Comparison of ENCODE assay signal across 17 cellular contexts in genomic region chr10:129093641-129094040, GRCh38.
DNase-seq lines count a peak whose midpoint lies in the region; ATAC-seq and TF ChIP-seq lines count a peak whose summit lies in the region.
"Had no signal": no experiment of that assay in that cellular context is flagged by ENCODE, and none has a peak within 500 bp of the region (broad histone marks: within the 10 kb centered on the region; RNA-seq: fewer than 3 reads in every experiment).

No MANE protein-coding gene starts in this region.

- H3K36me3 ChIP-seq in vagina, result no peaks in the 10 kb centered on the region
- H3K36me3 ChIP-seq: BLaER1 treated with 17β-estradiol and CSF1 and Interleukin-3, amounts not matched to agents 10 nM and 100 nM had no signal

- intact Hi-C loops in vagina (cut with DNase I), result no loop called here

- H3K9me3 Mint-ChIP-seq in activated CD8-positive, alpha-beta memory T cell treated with anti-CD3 and anti-CD28 coated beads, Interleukin-2, amount 10 ng/mL, durations not matched to agents 7 days and 5 days (ENCODE audit: low read depth), result no peaks in the 10 kb centered on the region
- H3K9me3 Mint-ChIP-seq: CD4-positive, alpha-beta T cell; CD8-positive, alpha-beta T cell had no signal

- no peak overlapping the region for H3K4me3 Mint-ChIP-seq in activated CD8-positive, alpha-beta memory T cell treated with anti-CD3 and anti-CD28 coated beads, Interleukin-2, amount 10 ng/mL, durations not matched to agents 7 days and 5 days
- H3K4me3 Mint-ChIP-seq: B cell; CD4-positive, alpha-beta T cell; CD8-positive, alpha-beta T cell had no signal

- CTCF ChIA-PET in activated CD8-positive, alpha-beta memory T cell treated with anti-CD3 and anti-CD28 coated beads, Interleukin-2, amount 10 ng/mL, durations not matched to agents 7 days and 5 days (lab: Charles Lee), result no interaction called here

- no peaks in the 10 kb centered on the region for H3K36me3 Mint-ChIP-seq in activated CD8-positive, alpha-beta memory T cell treated with anti-CD3 and anti-CD28 coated beads, Interleukin-2, amount 10 ng/mL, durations not matched to agents 7 days and 5 days
- H3K36me3 Mint-ChIP-seq: CD8-positive, alpha-beta T cell had no signal

- no peaks in the 10 kb centered on the region for H3K27me3 Mint-ChIP-seq in activated CD8-positive, alpha-beta memory T cell treated with anti-CD3 and anti-CD28 coated beads, Interleukin-2, amount 10 ng/mL, durations not matched to agents 7 days and 5 days
- H3K27me3 Mint-ChIP-seq: B cell; CD4-positive, alpha-beta T cell had no signal

- H3K27ac Mint-ChIP-seq in activated CD8-positive, alpha-beta memory T cell treated with anti-CD3 and anti-CD28 coated beads, Interleukin-2, amount 10 ng/mL, durations not matched to agents 7 days and 5 days, result no peak overlapping the region
- H3K27ac Mint-ChIP-seq: B cell; CD4-positive, alpha-beta T cell; CD8-positive, alpha-beta T cell had no signal

- peaks cover 19% of the 10 kb centered on the region for H3K4me1 ChIP-seq in vagina
- H3K4me1 ChIP-seq: A549, Caco-2 had no signal

- no peaks in the 10 kb centered on the region for H3K9me3 ChIP-seq in vagina
- H3K9me3 ChIP-seq: A549; BLaER1 treated with 17β-estradiol and CSF1 and Interleukin-3, amounts not matched to agents 10 nM and 100 nM; Caco-2 had no signal

- H3K4me1 Mint-ChIP-seq in activated CD8-positive, alpha-beta memory T cell treated with anti-CD3 and anti-CD28 coated beads, Interleukin-2, amount 10 ng/mL, durations not matched to agents 7 days and 5 days, result peaks cover 3% of the 10 kb centered on the region
- H3K4me1 Mint-ChIP-seq: B cell had no signal

- H3K27me3 ChIP-seq in vagina, result no peaks in the 10 kb centered on the region
- H3K27me3 ChIP-seq: BLaER1 treated with 17β-estradiol and CSF1 and Interleukin-3, amounts not matched to agents 10 nM and 100 nM had no signal

- no peak for ATAC-seq in activated CD8-positive, alpha-beta memory T cell treated with anti-CD3 and anti-CD28 coated beads, Interleukin-2, amount 10 ng/mL, durations not matched to agents 7 days and 5 days
- no peak for ATAC-seq in left lobe of liver
- ATAC-seq: A549; CD8-positive, alpha-beta T cell had no signal

- DNase-seq in activated CD8-positive, alpha-beta memory T cell treated with anti-CD3 and anti-CD28 coated beads, Interleukin-2, amount 10 ng/mL, durations not matched to agents 7 days and 5 days, result peak; percentile 11
- no peak for DNase-seq in activated CD8-positive, alpha-beta memory T cell treated with anti-CD3 and anti-CD28 coated beads, Interleukin-2, amount 50 U/mL, for 48 hours
- DNase-seq in left lobe of liver (ENCODE audit: low spot score) (peak; percentile 22), vagina (ENCODE audit: extremely low spot score in 2 of 2) (peak; percentile 64 to 87)
- no peak for DNase-seq in activated CD4-positive, CD25-positive, alpha-beta regulatory T cell (lab: John Stamatoyannopoulos, UW)
- DNase-seq: AML-193; Caco-2; Calu3; CD4-positive, alpha-beta T cell; DMS79 treated with DMSO at 0.1 percent for 48 hours; GF-D8 had no signal

- TF ChIP-seq CTCF in vagina (IDR thresholded peaks at IDR 0.05), result no peak

- no peak overlapping the region for H3K4me3 ChIP-seq in vagina
- H3K4me3 ChIP-seq: A549; BLaER1 treated with 17β-estradiol and CSF1 and Interleukin-3, amounts not matched to agents 10 nM and 100 nM had no signal

- TF ChIP-seq POLR2A in vagina (IDR thresholded peaks at IDR 0.05), result no peak

- no peak overlapping the region for H3K27ac ChIP-seq in vagina
- H3K27ac ChIP-seq: 22Rv1; A549; BLaER1 treated with 17β-estradiol and CSF1 and Interleukin-3, amounts not matched to agents 10 nM and 100 nM; C4-2B had no signal

Comparison
In these comparisons a context has a peak if more than half of its experiments do, and no peak if none do; other contexts are left out.
1. DNase-seq: peak in activated CD8-positive, alpha-beta memory T cell treated with anti-CD3 and anti-CD28 coated beads, Interleukin-2, amount 10 ng/mL, durations not matched to agents 7 days and 5 days (single experiment), left lobe of liver (single experiment) and vagina (2 of 2); none in activated CD8-positive, alpha-beta memory T cell treated with anti-CD3 and anti-CD28 coated beads, Interleukin-2, amount 50 U/mL, for 48 hours (single experiment) and activated CD4-positive, CD25-positive, alpha-beta regulatory T cell (0 of 4).